ENCODE assay signal across 13 cellular contexts in the genomic region with DNA sequence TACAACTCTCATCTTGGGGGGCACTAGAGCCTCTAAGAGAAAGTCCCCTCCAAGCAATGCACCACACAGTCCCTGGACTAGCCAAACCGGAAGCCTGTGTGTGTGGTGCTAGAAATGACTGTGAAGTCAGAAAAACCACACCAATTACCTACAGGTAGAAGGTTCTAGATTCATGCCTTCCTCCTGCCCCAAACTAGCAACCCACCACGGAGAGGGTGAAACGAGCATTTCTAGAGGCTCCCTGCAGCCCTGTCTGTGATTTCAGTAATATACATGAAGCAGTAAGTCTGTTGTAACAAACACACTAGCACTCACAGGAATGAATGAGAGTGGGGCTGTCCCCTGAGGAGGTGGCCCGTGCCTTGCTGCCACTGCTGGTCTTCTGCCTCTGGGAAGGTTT. TPM values are rescaled to one million over a fixed set of nuclear protein-coding genes. Genes with fewer than 3 reads are reported as not detected.
A peak's percentile ranks its signal among the peaks of the same experiment; 100 is the strongest.
DNase-seq lines count a peak whose midpoint lies in the region; ATAC-seq, FAIRE-seq and TF ChIP-seq lines count a peak whose summit lies in the region.
"Had no signal": no experiment of that assay in that cellular context is flagged by ENCODE, and none has a peak within 500 bp of the region (broad histone marks: within the 10 kb centered on the region; RNA-seq: fewer than 3 reads in every experiment).

No MANE protein-coding gene starts in this region.

- ATAC-seq in HG03108 (IDR thresholded peaks at IDR 0.05; ENCODE audit: unreplicated experiment) (peak; percentile 45), HG02885 (IDR thresholded peaks at IDR 0.05; ENCODE audit: poor library complexity, unreplicated experiment) (no peak)
- ATAC-seq: activated CD4-positive, alpha-beta T cell treated with anti-CD3 and anti-CD28 coated beads for 36 hours had no signal

- no peak overlapping the region for H3K9ac ChIP-seq in kidney (ENCODE audit: low read length in 2 of 2)

- H3K4me1 ChIP-seq in kidney (ENCODE audit: control insufficient read depth in 1 of 2, insufficient read depth in 1 of 2, low read depth in 1 of 2, low read length in 2 of 2): peaks cover 26 to 34% of the 10 kb centered on the region in 2 donors

- H3K4me1 Mint-ChIP-seq in HFFc6 (ENCODE audit: low read depth): peaks cover 73% of the 10 kb centered on the region
- H3K4me1 Mint-ChIP-seq: activated CD4-positive, alpha-beta T cell treated with anti-CD3 and anti-CD28 coated beads for 36 hours had no signal

- no peaks in the 10 kb centered on the region for H3K36me3 ChIP-seq in kidney (ENCODE audit: control insufficient read depth in 1 of 2, insufficient read depth in 2 of 2, low read length in 2 of 2)

- H3K36me3 Mint-ChIP-seq in HFFc6 (ENCODE audit: low read depth): peaks cover 4% of the 10 kb centered on the region; the same call in 1 of the 2 replicates

- H3K27ac Mint-ChIP-seq in HFFc6: no peak overlapping the region
- H3K27ac Mint-ChIP-seq: activated CD4-positive, alpha-beta T cell treated with anti-CD3 and anti-CD28 coated beads for 36 hours; dendritic cell treated with granulocyte-macrophage colony-stimulating factor and Interleukin-4, amounts not matched to agents 40 ng/mL and 50 ng/mL, for 4 days had no signal

- H3K9me3 ChIP-seq in kidney (ENCODE audit: control insufficient read depth in 1 of 2, low read length in 2 of 2): no peaks in the 10 kb centered on the region

- H3K4me3 ChIP-seq in GM12865 (ENCODE audit: low read depth, low read length) (no peak overlapping the region), kidney (ENCODE audit: low read length in 2 of 2) (no peak overlapping the region)
- H3K4me3 ChIP-seq: skin epidermis had no signal

- no peak for TF ChIP-seq CTCF in GM12865 (IDR thresholded peaks at IDR 0.05; ENCODE audit: insufficient read depth, low read depth, low read length, missing control alignments)
- TF ChIP-seq CTCF in GM20000 (IDR thresholded peaks at IDR 0.05; ENCODE audit: extremely low read depth, missing control alignments): no peak
- no peak for TF ChIP-seq CTCF in kidney (IDR thresholded peaks at IDR 0.05; ENCODE audit: borderline replicate concordance, extremely low read depth, insufficient read depth)
- TF ChIP-seq CTCF in HFFc6 (IDR thresholded peaks at IDR 0.05): no peak

- DNase-seq in GM12865 (ENCODE audit: low read depth) (peak; percentile 80), GM20000 (ENCODE audit: low spot score) (peak; percentile 55), kidney (no peak), HFFc6 (no peak), NCI-H1092 treated with DMSO at 0.1 percent for 48 hours (lab: John Stamatoyannopoulos, UW) (no peak)
- no peak for DNase-seq in stimulated activated naive CD4-positive, alpha-beta T cell treated with Interleukin-2 at 50 U/mL for 16 hours (lab: John Stamatoyannopoulos, UW)
- DNase-seq: activated CD4-positive, alpha-beta T cell treated with anti-CD3 and anti-CD28 coated beads for 36 hours; activated gamma-delta T cell treated with Interleukin-2 at 50 U/mL for 16 hours; mesendoderm had no signal

- intact Hi-C loops in kidney (cut with DNase I): no loop called here

- H3K9me3 Mint-ChIP-seq in HFFc6: no peaks in the 10 kb centered on the region
- H3K9me3 Mint-ChIP-seq: dendritic cell treated with granulocyte-macrophage colony-stimulating factor and Interleukin-4, amounts not matched to agents 40 ng/mL and 50 ng/mL, for 4 days had no signal

- no peak for FAIRE-seq in kidney (lab: Jason Lieb, UNC)

- H3K27me3 Mint-ChIP-seq in HFFc6 (ENCODE audit: insufficient read depth): no peaks in the 10 kb centered on the region; the same call in 1 of the 2 replicates

- H3K27ac ChIP-seq in kidney (ENCODE audit: low read depth in 2 of 2, low read length in 2 of 2): peak overlapping the region; percentile 16 to 32
- H3K27ac ChIP-seq: skin epidermis had no signal

- no peak overlapping the region for H3K4me3 Mint-ChIP-seq in HFFc6
- H3K4me3 Mint-ChIP-seq: activated CD4-positive, alpha-beta T cell treated with anti-CD3 and anti-CD28 coated beads for 36 hours; dendritic cell treated with granulocyte-macrophage colony-stimulating factor and Interleukin-4, amounts not matched to agents 40 ng/mL and 50 ng/mL, for 4 days had no signal

RNA-seq across cellular contexts. Expression of gene ZFHX3, which starts 13.6 kb away (rescaled TPM):
- total RNA-seq in kidney: 29.3 TPM
- polyA plus RNA-seq in kidney (ENCODE audit: insufficient read depth, low read depth, low replicate concordance): 2.3 TPM
- total RNA-seq in HFFc6 (2021; fragmentation: NEBNext Ultra II Directional; extraction: Animal tissue kit (Norgen Biotek cat#: 25700)): 10 to 100 TPM; 14.5 to 25.8 (median 15.8) TPM

Comparison
In these comparisons a context has a peak if more than half of its experiments do, and no peak if none do; other contexts are left out.
1. DNase-seq: peak in GM12865 (single experiment) and GM20000 (single experiment); none in kidney (single experiment), HFFc6 (single experiment), NCI-H1092 treated with DMSO at 0.1 percent for 48 hours (single experiment) and stimulated activated naive CD4-positive, alpha-beta T cell treated with Interleukin-2 at 50 U/mL for 16 hours (single experiment).